ENCODE assay signal across 8 cellular contexts in the genomic region with DNA sequence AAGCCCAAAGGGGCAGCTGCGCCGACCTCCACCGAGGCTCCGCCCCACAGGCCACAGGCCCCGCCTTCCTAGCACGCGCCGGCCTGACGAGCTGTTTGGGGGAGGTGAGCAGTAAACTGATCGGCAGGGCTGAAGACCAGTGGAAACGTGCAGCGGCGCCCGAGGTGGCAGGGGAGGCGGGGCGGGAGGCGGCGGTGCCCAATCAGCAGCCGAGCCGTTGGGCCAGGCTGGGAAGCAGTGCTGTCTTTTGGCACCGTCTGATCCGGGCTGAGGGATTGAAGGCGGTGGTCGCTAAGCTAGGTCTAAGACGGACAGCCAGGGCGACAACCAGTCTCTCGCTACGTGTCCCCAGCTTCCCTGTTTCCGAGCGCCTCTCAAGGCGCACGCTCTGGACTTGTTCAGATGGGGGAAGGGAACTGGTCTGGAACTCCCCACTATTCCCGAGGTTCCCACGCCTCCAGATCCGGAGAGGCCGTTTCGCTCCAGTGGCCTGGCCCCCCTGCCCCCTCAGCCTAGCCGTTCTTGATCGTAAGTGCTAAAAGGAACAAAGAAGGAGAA. TPM values are rescaled to one million over a fixed set of nuclear protein-coding genes. Genes with fewer than 3 reads are reported as not detected.
DNase-seq lines count a peak whose midpoint lies in the region; ATAC-seq and TF ChIP-seq lines count a peak whose summit lies in the region.

A gene with protein sequence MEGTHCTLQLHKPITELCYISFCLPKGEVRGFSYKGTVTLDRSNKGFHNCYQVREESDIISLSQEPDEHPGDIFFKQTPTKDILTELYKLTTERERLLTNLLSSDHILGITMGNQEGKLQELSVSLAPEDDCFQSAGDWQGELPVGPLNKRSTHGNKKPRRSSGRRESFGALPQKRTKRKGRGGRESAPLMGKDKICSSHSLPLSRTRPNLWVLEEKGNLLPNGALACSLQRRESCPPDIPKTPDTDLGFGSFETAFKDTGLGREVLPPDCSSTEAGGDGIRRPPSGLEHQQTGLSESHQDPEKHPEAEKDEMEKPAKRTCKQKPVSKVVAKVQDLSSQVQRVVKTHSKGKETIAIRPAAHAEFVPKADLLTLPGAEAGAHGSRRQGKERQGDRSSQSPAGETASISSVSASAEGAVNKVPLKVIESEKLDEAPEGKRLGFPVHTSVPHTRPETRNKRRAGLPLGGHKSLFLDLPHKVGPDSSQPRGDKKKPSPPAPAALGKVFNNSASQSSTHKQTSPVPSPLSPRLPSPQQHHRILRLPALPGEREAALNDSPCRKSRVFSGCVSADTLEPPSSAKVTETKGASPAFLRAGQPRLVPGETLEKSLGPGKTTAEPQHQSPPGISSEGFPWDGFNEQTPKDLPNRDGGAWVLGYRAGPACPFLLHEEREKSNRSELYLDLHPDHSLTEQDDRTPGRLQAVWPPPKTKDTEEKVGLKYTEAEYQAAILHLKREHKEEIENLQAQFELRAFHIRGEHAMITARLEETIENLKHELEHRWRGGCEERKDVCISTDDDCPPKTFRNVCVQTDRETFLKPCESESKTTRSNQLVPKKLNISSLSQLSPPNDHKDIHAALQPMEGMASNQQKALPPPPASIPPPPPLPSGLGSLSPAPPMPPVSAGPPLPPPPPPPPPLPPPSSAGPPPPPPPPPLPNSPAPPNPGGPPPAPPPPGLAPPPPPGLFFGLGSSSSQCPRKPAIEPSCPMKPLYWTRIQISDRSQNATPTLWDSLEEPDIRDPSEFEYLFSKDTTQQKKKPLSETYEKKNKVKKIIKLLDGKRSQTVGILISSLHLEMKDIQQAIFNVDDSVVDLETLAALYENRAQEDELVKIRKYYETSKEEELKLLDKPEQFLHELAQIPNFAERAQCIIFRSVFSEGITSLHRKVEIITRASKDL (N-terminal part only) (minus strand): TSS at position 11 of the 558 bp plus-strand sequence. CDS start 39,800 bp downstream, outside the sequence.

- H3K27ac ChIP-seq in PC-9 (peak within 1 kb of the TSS; percentile 57), muscle layer of duodenum (ENCODE audit: low read length) (peak within 1 kb of the TSS; percentile 58)

- CTCF ChIA-PET in BJ (lab: Yijun Ruan, JAX) = no interaction called here
- CTCF ChIA-PET in PC-9 (lab: Charles Lee) = interaction anchor here (0.6 to 0.7 kb wide), 2 partner anchors 35 to 65 kb away, joined by 4 to 11 read pairs; no protein-coding TSS in a partner anchor

- intact Hi-C loops in PC-9 (cut with micrococcal nuclease; ENCODE audit: unreplicated experiment) = no loop called here

- H3K9me2 ChIP-seq in PC-9 (ENCODE audit: insufficient read depth) = no peaks in the 10 kb centered on the region

- ATAC-seq in GM19452 (IDR thresholded peaks at IDR 0.05; ENCODE audit: unreplicated experiment) = peak; percentile 98
- peak; percentile 77 for ATAC-seq in HG03575 (IDR thresholded peaks at IDR 0.05; ENCODE audit: extremely low read depth, insufficient number of reproducible peaks, low FRiP score, unreplicated experiment)
- peak; percentile 93 for ATAC-seq in activated T-helper 17 cell treated with anti-CD3 and anti-CD28 coated beads, Interleukin-2, amount 50 U/mL, for 72 hours (replicated peaks)

- H3K4me3 ChIP-seq in BJ (ENCODE audit: low read depth, low read length) (peak within 1 kb of the TSS; percentile 45), PC-9 (peak within 1 kb of the TSS; percentile 66), muscle layer of duodenum (ENCODE audit: low read depth in 1 of 2, low read length in 2 of 2) (peak within 1 kb of the TSS; percentile 61 to 75)

- H3K27ac Mint-ChIP-seq in activated T-helper 17 cell treated with anti-CD3 and anti-CD28 coated beads, Interleukin-2, amount 50 U/mL, for 72 hours = no peak within 1 kb of the TSS

- peaks cover 8% of the 10 kb centered on the region for H3K27me3 Mint-ChIP-seq in activated T-helper 17 cell treated with anti-CD3 and anti-CD28 coated beads, Interleukin-2, amount 50 U/mL, for 72 hours

- no peaks in the 10 kb centered on the region for H3F3A ChIP-seq in PC-9 (ENCODE audit: insufficient read depth, low read depth)

- no peaks in the 10 kb centered on the region for H3K36me3 Mint-ChIP-seq in activated T-helper 17 cell treated with anti-CD3 and anti-CD28 coated beads, Interleukin-2, amount 50 U/mL, for 72 hours (ENCODE audit: low read depth)

- H3K36me3 ChIP-seq in BJ (ENCODE audit: control insufficient read depth, insufficient read depth, low read length) (no peaks in the 10 kb centered on the region), PC-9 (ENCODE audit: low read depth) (no peaks in the 10 kb centered on the region), muscle layer of duodenum (ENCODE audit: control insufficient read depth in 1 of 2, insufficient read depth in 2 of 2, low read length in 2 of 2) (no peaks in the 10 kb centered on the region)

- POLR2A ChIA-PET in BJ (lab: Charles Lee) = no interaction called here
- POLR2A ChIA-PET in PC-9 (lab: Charles Lee; ENCODE audit: unreplicated experiment) = no interaction called here

- H3K4me1 Mint-ChIP-seq in activated T-helper 17 cell treated with anti-CD3 and anti-CD28 coated beads, Interleukin-2, amount 50 U/mL, for 72 hours = no peaks in the 10 kb centered on the region

- H3K4me1 ChIP-seq in PC-9 (replicated peaks; ENCODE audit: insufficient read depth) (peaks cover 6% of the 10 kb centered on the region), muscle layer of duodenum (ENCODE audit: control insufficient read depth in 1 of 2, insufficient read depth in 2 of 2, low read length in 2 of 2) (no peaks in the 10 kb centered on the region)

- peak; percentile 53 for DNase-seq in BJ (ENCODE audit: low read depth)
- peak; percentile 75 to 94 for DNase-seq in PC-9
- peak; percentile 87 for DNase-seq in fibroblast of gingiva (ENCODE audit: low read depth)
- peak; percentile 85 for DNase-seq in stimulated activated CD8-positive, alpha-beta memory T cell treated with anti-CD3 and anti-CD28 coated beads, Interleukin-4, amount 100 ng/mL, for 24 hours (ENCODE audit: low read depth)

- TF ChIP-seq CTCF in BJ (IDR thresholded peaks at IDR 0.05; ENCODE audit: insufficient read depth, low read depth, low read length) (no peak), PC-9 (conservative IDR thresholded peaks at IDR 0.05) (no peak)

- no TSS peak for BruUV-seq in PC-9 (replicated peaks; lab: Mats Ljungman, UMichigan)

- peak within 1 kb of the TSS; percentile 74 for H3K4me3 Mint-ChIP-seq in activated T-helper 17 cell treated with anti-CD3 and anti-CD28 coated beads, Interleukin-2, amount 50 U/mL, for 72 hours

- H3K9me3 ChIP-seq in PC-9 (ENCODE audit: insufficient read depth, low read depth) (no peaks in the 10 kb centered on the region), muscle layer of duodenum (ENCODE audit: control insufficient read depth in 1 of 2, low read length in 2 of 2) (no peaks in the 10 kb centered on the region)

- peak within 1 kb of the TSS; percentile 80 for H3K4me2 ChIP-seq in PC-9

- H2AFZ ChIP-seq in PC-9 = peak within 1 kb of the TSS; percentile 78

- H4K20me1 ChIP-seq in PC-9 (ENCODE audit: insufficient read depth) = no peaks in the 10 kb centered on the region

- no peaks in the 10 kb centered on the region for H3K9me3 Mint-ChIP-seq in activated T-helper 17 cell treated with anti-CD3 and anti-CD28 coated beads, Interleukin-2, amount 50 U/mL, for 72 hours

- H3K79me2 ChIP-seq in PC-9 (ENCODE audit: low read depth) = no peaks in the 10 kb centered on the region

- H3K27me3 ChIP-seq in BJ (ENCODE audit: control insufficient read depth, insufficient read depth, low read length) (peaks cover 7% of the 10 kb centered on the region), PC-9 (ENCODE audit: insufficient read depth, low read depth) (no peaks in the 10 kb centered on the region), muscle layer of duodenum (ENCODE audit: low read depth, low read length) (no peaks in the 10 kb centered on the region)

RNA-seq across cellular contexts. Expression of the gene that starts here (rescaled TPM):
- polyA plus RNA-seq in BJ (2011; rRNA removed) = 2.6 and 3.5 TPM in 2 replicates
- 6.1 and 9.8 TPM in 2 replicates for polyA minus RNA-seq in BJ (2011; rRNA and poly(A)+ RNA removed)
- total RNA-seq in PC-9 (2021) = 19.6 and 25.8 TPM in 2 replicates
- 1 to 10 TPM; 1.0 to 2.0 TPM for total RNA-seq in activated T-helper 17 cell treated with anti-CD3 and anti-CD28 coated beads, Interleukin-2, amount 50 U/mL, for 72 hours

Comparison
In these comparisons a context has a peak if more than half of its experiments do, and no peak if none do; other contexts are left out.
1. Peak in every context shown above with its lines: DNase-seq, ATAC-seq, H3K4me3 ChIP-seq and H3K27ac ChIP-seq.